In genomic region chr21:42009018-42009830, GRCh38 we compare ENCODE assay signal across 8 cellular contexts. TPM values are rescaled to one million over a fixed set of nuclear protein-coding genes. Genes with fewer than 3 reads are reported as not detected.
DNase-seq lines count a peak whose midpoint lies in the region; ATAC-seq, FAIRE-seq and TF ChIP-seq lines count a peak whose summit lies in the region.

No MANE protein-coding gene starts in this region.

- ATAC-seq in GM18511 (IDR thresholded peaks at IDR 0.05; ENCODE audit: unreplicated experiment), result peak; percentile 34
- ATAC-seq in HG03103 (IDR thresholded peaks at IDR 0.05; ENCODE audit: low read depth, unreplicated experiment), result peak; percentile 24
- peak; percentile 9 to 48 (median 38) for ATAC-seq in pancreas

- no peak for FAIRE-seq in pancreas (lab: Jason Lieb, UNC)

- no peaks in the 10 kb centered on the region for H3K9me3 ChIP-seq in pancreas
- no peaks in the 10 kb centered on the region for H3K9me3 ChIP-seq in uterus

- no peaks in the 10 kb centered on the region for H3K36me3 ChIP-seq in pancreas
- H3K36me3 ChIP-seq in uterus, result no peaks in the 10 kb centered on the region

- peaks cover 21% of the 10 kb centered on the region for H3K36me3 Mint-ChIP-seq in activated naive CD4-positive, alpha-beta T cell treated with anti-CD3 and anti-CD28 coated beads for 36 hours (ENCODE audit: low read depth)

- peak overlapping the region; percentile 80 for H3K4me3 Mint-ChIP-seq in activated naive CD4-positive, alpha-beta T cell treated with anti-CD3 and anti-CD28 coated beads for 36 hours

- H3K27me3 ChIP-seq in pancreas (no peaks in the 10 kb centered on the region), uterus (no peaks in the 10 kb centered on the region)

- WGBS in pancreas, 2 donors, result 1% methylated on average over 63 to 86 of the region's 86 CpGs

- H3K4me1 Mint-ChIP-seq in activated naive CD4-positive, alpha-beta T cell treated with anti-CD3 and anti-CD28 coated beads for 36 hours (ENCODE audit: low read depth), result peaks cover 39% of the 10 kb centered on the region

- no peak for TF ChIP-seq POLR2A in uterus (IDR thresholded peaks at IDR 0.05)

- H3K27me3 Mint-ChIP-seq in activated naive CD4-positive, alpha-beta T cell treated with anti-CD3 and anti-CD28 coated beads for 36 hours (ENCODE audit: low read depth), result no peaks in the 10 kb centered on the region

- peak overlapping the region; percentile 95 to 100 (median 98) for H3K27ac ChIP-seq in pancreas
- peak overlapping the region; percentile 99 for H3K27ac ChIP-seq in uterus

- H3K4me1 ChIP-seq in pancreas (peaks cover 6 to 9% (median 6%) of the 10 kb centered on the region in 3 donors), uterus (peaks cover 0 to 3% of the 10 kb centered on the region in 2 donors)

- H3K9me3 Mint-ChIP-seq in activated naive CD4-positive, alpha-beta T cell treated with anti-CD3 and anti-CD28 coated beads for 36 hours, result peaks cover 3% of the 10 kb centered on the region

- peak overlapping the region; percentile 75 for H3K4me3 ChIP-seq in AG09309 (ENCODE audit: control insufficient read depth, low read depth, low read length)
- peak overlapping the region; percentile 69 to 93 (median 82) for H3K4me3 ChIP-seq in pancreas
- peak overlapping the region; percentile 73 to 85 for H3K4me3 ChIP-seq in uterus

- DNase-seq in AG09309 (ENCODE audit: low read depth), result no peak
- peak; percentile 82 for DNase-seq in RPMI8226
- DNase-seq in activated naive CD4-positive, alpha-beta T cell treated with anti-CD3 and anti-CD28 coated beads for 36 hours, result peak; percentile 65
- DNase-seq in glomerular visceral epithelial cell (ENCODE audit: extremely low spot score), result peak; percentile 68
- peak; percentile 51 to 85 (median 72) for DNase-seq in pancreas
- peak; percentile 50 to 54 for DNase-seq in uterus

- H3K27ac Mint-ChIP-seq in activated naive CD4-positive, alpha-beta T cell treated with anti-CD3 and anti-CD28 coated beads for 36 hours, result peak overlapping the region; percentile 88

- intact Hi-C loops in activated naive CD4-positive, alpha-beta T cell treated with anti-CD3 and anti-CD28 coated beads for 36 hours (cut with micrococcal nuclease), result loop anchor here (5.0 to 10.0 kb wide), 2 partner anchors 242 to 396 kb away; partner anchors contain the start of genes RIPK4 and UBASH3A
- intact Hi-C loops in pancreas (cut with DNase I) (loop anchor here in 1 of 3 donors (5.0 kb wide), 1 partner anchor 103 kb away; no protein-coding TSS in a partner anchor), uterus (cut with DNase I; ENCODE audit: low total_unique reads) (loop anchor here (10.0 kb wide), 1 partner anchor 54 kb away; the partner anchor contains the start of gene C2CD2)

- CTCF ChIA-PET in activated naive CD4-positive, alpha-beta T cell treated with anti-CD3 and anti-CD28 coated beads for 36 hours (lab: Charles Lee), result interaction anchor here (0.9 to 1.8 kb wide), 4 partner anchors 10 to 192 kb away, joined by 3 to 6 read pairs (median 4); no protein-coding TSS in a partner anchor

- TF ChIP-seq CTCF in AG09309 (IDR thresholded peaks at IDR 0.05; ENCODE audit: control insufficient read depth, insufficient read depth, low read depth, low read length, missing control alignments) (peak; percentile 37), pancreas (IDR thresholded peaks at IDR 0.05) (no peak), uterus (IDR thresholded peaks at IDR 0.05) (peak in 2 of 4 experiments; percentile 16 to 17)

RNA-seq across cellular contexts. Expression of gene ZBTB21, which starts 0.9 kb away (rescaled TPM):
- 10 to 100 TPM; 27.8 to 28.0 TPM for total RNA-seq in activated naive CD4-positive, alpha-beta T cell treated with anti-CD3 and anti-CD28 coated beads for 36 hours
- total RNA-seq in pancreas, result 1 to 10 TPM; 4.8 to 9.5 (median 8.0) TPM
- polyA plus RNA-seq in pancreas, result 1 to 10 TPM; 2.9 to 3.2 TPM
- total RNA-seq in uterus, result 10 to 100 TPM in 3 of 4 donors, 1 to 10 TPM in 1; 2.8 to 29.9 (median 14.4) TPM

RNA-seq across cellular contexts. Expression of gene C2CD2, which starts 55.4 kb away (rescaled TPM):
- 1 to 10 TPM; 6.9 to 7.3 TPM for total RNA-seq in activated naive CD4-positive, alpha-beta T cell treated with anti-CD3 and anti-CD28 coated beads for 36 hours
- 10 to 100 TPM in 5 of 6 donors, 1 to 10 TPM in 1; 8.0 to 16.8 (median 12.4) TPM for total RNA-seq in pancreas
- polyA plus RNA-seq in pancreas, result 1 to 10 TPM; 7.9 to 8.6 TPM
- total RNA-seq in uterus, result 10 to 100 TPM in 3 of 4 donors, 1 to 10 TPM in 1; 9.5 to 37.5 (median 18.3) TPM
